ENCODE assay signal across 21 cellular contexts in genomic region chr9:87546704-87547103, GRCh38. TPM values are rescaled to one million over a fixed set of nuclear protein-coding genes. Genes with fewer than 3 reads are reported as not detected.
DNase-seq lines count a peak whose midpoint lies in the region; ATAC-seq and TF ChIP-seq lines count a peak whose summit lies in the region.
"Had no signal": no experiment of that assay in that cellular context is flagged by ENCODE, and none has a peak within 500 bp of the region (broad histone marks: within the 10 kb centered on the region; RNA-seq: fewer than 3 reads in every experiment).

No MANE protein-coding gene starts in this region.

- H3K4me3 ChIP-seq in ACC112 (ENCODE audit: low read depth, low read length) (no peak overlapping the region), PC-9 (no peak overlapping the region), endodermal cell (ENCODE audit: low read length) (no peak overlapping the region), prostate gland (no peak overlapping the region)
- H3K4me3 ChIP-seq: heart left ventricle, upper lobe of right lung had no signal

- no TSS peak for BruUV-seq in PC-9 (replicated peaks; lab: Mats Ljungman, UMichigan)

- no peaks in the 10 kb centered on the region for H3K36me3 ChIP-seq in ACC112 (ENCODE audit: insufficient read depth, low read length)
- H3K36me3 ChIP-seq in PC-9 (ENCODE audit: low read depth): 0 out of 2 replicates have a peak, but pooled peaks cover 6% of the 10 kb centered on the region
- H3K36me3 ChIP-seq in endodermal cell (ENCODE audit: control insufficient read depth, insufficient read depth, low read length): peaks cover 32% of the 10 kb centered on the region
- no peaks in the 10 kb centered on the region for H3K36me3 ChIP-seq in prostate gland
- H3K36me3 ChIP-seq: heart left ventricle had no signal

- H3K4me2 ChIP-seq in PC-9: 0 out of 2 replicates have a peak overlapping the region, but pooled peaks have one; percentile 7

- H3K4me1 Mint-ChIP-seq in endodermal cell: peaks cover 13% of the 10 kb centered on the region
- no peaks in the 10 kb centered on the region for H3K4me1 Mint-ChIP-seq in stimulated activated naive B cell treated with anti-CD40 and anti-IgM and Interleukin-4, amounts not matched to agents 10 μg/mL and 1 μg/mL and 100 μg/mL, for 72 hours
- H3K4me1 Mint-ChIP-seq: activated T-helper 17 cell treated with anti-CD3 and anti-CD28 coated beads, Interleukin-2, amount 50 U/mL, for 72 hours; CD4-positive, alpha-beta memory T cell had no signal

- peaks cover 3% of the 10 kb centered on the region; the same call in 1 of the 2 replicates for H3F3A ChIP-seq in PC-9 (ENCODE audit: insufficient read depth, low read depth)

- H3K4me1 ChIP-seq in ACC112 (ENCODE audit: control insufficient read depth, insufficient read depth, low read length, unreplicated experiment): peaks cover 30% of the 10 kb centered on the region
- H3K4me1 ChIP-seq in PC-9 (replicated peaks; ENCODE audit: insufficient read depth): peaks cover 17% of the 10 kb centered on the region; the same call in 1 of the 2 replicates
- H3K4me1 ChIP-seq in endodermal cell (ENCODE audit: control insufficient read depth, insufficient read depth, low read length): no peaks in the 10 kb centered on the region
- H3K4me1 ChIP-seq in prostate gland (replicated peaks): no peaks in the 10 kb centered on the region
- H3K4me1 ChIP-seq: heart left ventricle had no signal

- no peaks in the 10 kb centered on the region for H3K9me3 Mint-ChIP-seq in endodermal cell
- no peaks in the 10 kb centered on the region for H3K9me3 Mint-ChIP-seq in stimulated activated naive B cell treated with anti-CD40 and anti-IgM and Interleukin-4, amounts not matched to agents 10 μg/mL and 1 μg/mL and 100 μg/mL, for 72 hours
- H3K9me3 Mint-ChIP-seq: activated T-helper 17 cell treated with anti-CD3 and anti-CD28 coated beads, Interleukin-2, amount 50 U/mL, for 72 hours; nephron; stimulated activated naive CD8-positive, alpha-beta T cell treated with anti-CD3 and anti-CD28 coated beads, Interleukin-15, Interleukin-2, amounts not matched to agents 100 ng/mL and 50 ng/mL, for 24 hours had no signal

- POLR2A ChIA-PET in PC-9 (lab: Charles Lee; ENCODE audit: unreplicated experiment): interaction anchor here (0.6 kb wide), 2 partner anchors 16 to 48 kb away, joined by 4 to 9 read pairs; no protein-coding TSS in a partner anchor

- WGBS in endodermal cell (ENCODE audit: insufficient coverage in 1 of 2, insufficient read length in 1 of 2), 2 experiments: 71 to 90% methylated on average over 6 to 7 of the region's 7 CpGs
- WGBS in prostate gland: 71% methylated on average over 7 of the region's 7 CpGs

- no peaks in the 10 kb centered on the region for H3K79me2 ChIP-seq in ACC112 (ENCODE audit: control insufficient read depth, insufficient read depth, low read length, unreplicated experiment)
- H3K79me2 ChIP-seq in PC-9 (ENCODE audit: low read depth): peaks cover 10% of the 10 kb centered on the region; the same call in 1 of the 2 replicates

- no peak for ATAC-seq in stimulated activated naive B cell treated with anti-CD40 and anti-IgM and Interleukin-4, amounts not matched to agents 10 μg/mL and 1 μg/mL and 100 μg/mL, for 72 hours (replicated peaks)
- ATAC-seq: activated T-helper 17 cell treated with anti-CD3 and anti-CD28 coated beads, Interleukin-2, amount 50 U/mL, for 72 hours; heart left ventricle; upper lobe of right lung had no signal

- no peaks in the 10 kb centered on the region for H3K9me3 ChIP-seq in PC-9 (ENCODE audit: insufficient read depth, low read depth)
- no peaks in the 10 kb centered on the region for H3K9me3 ChIP-seq in endodermal cell (ENCODE audit: control insufficient read depth, low read length)
- H3K9me3 ChIP-seq in prostate gland: no peaks in the 10 kb centered on the region
- H3K9me3 ChIP-seq: heart left ventricle, upper lobe of right lung had no signal

- TF ChIP-seq POLR2A in prostate gland (IDR thresholded peaks at IDR 0.05): no peak

- peak in 1 of 2 experiments; percentile 44 for DNase-seq in PC-9
- DNase-seq in endodermal cell: no peak
- peak; percentile 65 for DNase-seq in kidney tubule cell (ENCODE audit: low spot score)
- DNase-seq in AML-193 (lab: John Stamatoyannopoulos, UW): no peak
- DNase-seq in NCI-H2196 (lab: John Stamatoyannopoulos, UW; ENCODE audit: unreplicated experiment): no peak
- no peak for DNase-seq in stimulated activated naive B cell treated with anti-CD40 and anti-IgM and Interleukin-4, amounts not matched to agents 10 μg/mL and 1 μg/mL and 100 μg/mL, for 72 hours
- no peak for DNase-seq in prostate gland (ENCODE audit: low spot score)
- DNase-seq: activated CD4-positive, CD25-positive, alpha-beta regulatory T cell; CD4-positive, alpha-beta memory T cell; heart left ventricle; mesenchymal stem cell; MM.1S; NCI-H187; Right ventricle myocardium superior; stimulated activated CD4-positive, alpha-beta T cell treated with anti-CD3 and anti-CD28 coated beads, Interleukin-15, amount 100 ng/mL, for 24 hours; upper lobe of right lung had no signal

- peaks cover 37% of the 10 kb centered on the region for H3K36me3 Mint-ChIP-seq in endodermal cell (ENCODE audit: low read depth)
- no peaks in the 10 kb centered on the region for H3K36me3 Mint-ChIP-seq in stimulated activated naive B cell treated with anti-CD40 and anti-IgM and Interleukin-4, amounts not matched to agents 10 μg/mL and 1 μg/mL and 100 μg/mL, for 72 hours
- H3K36me3 Mint-ChIP-seq: CD4-positive, alpha-beta memory T cell had no signal

- H3K4me3 Mint-ChIP-seq in endodermal cell: no peak overlapping the region
- no peak overlapping the region for H3K4me3 Mint-ChIP-seq in stimulated activated naive B cell treated with anti-CD40 and anti-IgM and Interleukin-4, amounts not matched to agents 10 μg/mL and 1 μg/mL and 100 μg/mL, for 72 hours
- H3K4me3 Mint-ChIP-seq: activated T-helper 17 cell treated with anti-CD3 and anti-CD28 coated beads, Interleukin-2, amount 50 U/mL, for 72 hours; CD4-positive, alpha-beta memory T cell; nephron; stimulated activated naive CD8-positive, alpha-beta T cell treated with anti-CD3 and anti-CD28 coated beads, Interleukin-15, Interleukin-2, amounts not matched to agents 100 ng/mL and 50 ng/mL, for 24 hours had no signal

- CTCF ChIA-PET in PC-9 (lab: Charles Lee): interaction anchor here (0.7 to 1.2 kb wide), 3 partner anchors 116 to 428 kb away, joined by 3 to 13 read pairs (median 3); partner anchors contain the start of gene CDK20

- no peaks in the 10 kb centered on the region for H3K9me2 ChIP-seq in PC-9 (ENCODE audit: insufficient read depth)

- intact Hi-C loops in PC-9 (cut with micrococcal nuclease; ENCODE audit: unreplicated experiment) (loop anchor here (1.0 to 5.0 kb wide), 5 partner anchors 44 to 210 kb away; no protein-coding TSS in a partner anchor), prostate gland (cut with DNase I) (no loop called here)

- no peaks in the 10 kb centered on the region for H3K27me3 Mint-ChIP-seq in endodermal cell (ENCODE audit: insufficient read depth)
- H3K27me3 Mint-ChIP-seq in stimulated activated naive B cell treated with anti-CD40 and anti-IgM and Interleukin-4, amounts not matched to agents 10 μg/mL and 1 μg/mL and 100 μg/mL, for 72 hours: peaks cover 0 to 5% of the 10 kb centered on the region in 2 donors
- H3K27me3 Mint-ChIP-seq: progenitor cell of endocrine pancreas had no signal

- TF ChIP-seq CTCF in PC-9 (conservative IDR thresholded peaks at IDR 0.05) (no peak), endodermal cell (conservative IDR thresholded peaks at IDR 0.05) (no peak), prostate gland (IDR thresholded peaks at IDR 0.05) (no peak)

- H4K20me1 ChIP-seq in PC-9 (ENCODE audit: insufficient read depth): 0 out of 2 replicates have a peak, but pooled peaks cover 9% of the 10 kb centered on the region

- H3K27ac ChIP-seq in ACC112 (ENCODE audit: low read depth, low read length) (peak overlapping the region; percentile 36; the same call in 1 of the 2 replicates), PC-9 (no peak overlapping the region), endodermal cell (ENCODE audit: low read depth, low read length) (no peak overlapping the region), prostate gland (no peak overlapping the region)
- H3K27ac ChIP-seq: upper lobe of right lung had no signal

- no peak overlapping the region for H2AFZ ChIP-seq in ACC112 (ENCODE audit: low read length, unreplicated experiment)
- no peak overlapping the region for H2AFZ ChIP-seq in PC-9

- no peak overlapping the region for H3K9ac ChIP-seq in endodermal cell (ENCODE audit: extremely low read depth, low read length, poor library complexity, severe bottlenecking)

- H3K27me3 ChIP-seq in ACC112 (ENCODE audit: insufficient read depth, low read length): no peaks in the 10 kb centered on the region
- H3K27me3 ChIP-seq in PC-9 (ENCODE audit: insufficient read depth, low read depth): no peaks in the 10 kb centered on the region
- no peaks in the 10 kb centered on the region for H3K27me3 ChIP-seq in endodermal cell (ENCODE audit: control insufficient read depth, insufficient read depth, low read length, poor library complexity, severe bottlenecking)
- H3K27me3 ChIP-seq in prostate gland (replicated peaks; ENCODE audit: insufficient read depth): no peaks in the 10 kb centered on the region
- H3K27me3 ChIP-seq: heart left ventricle, upper lobe of right lung had no signal

- H3K27ac Mint-ChIP-seq in endodermal cell: peak overlapping the region; percentile 68
- no peak overlapping the region for H3K27ac Mint-ChIP-seq in stimulated activated naive B cell treated with anti-CD40 and anti-IgM and Interleukin-4, amounts not matched to agents 10 μg/mL and 1 μg/mL and 100 μg/mL, for 72 hours
- H3K27ac Mint-ChIP-seq: activated T-helper 17 cell treated with anti-CD3 and anti-CD28 coated beads, Interleukin-2, amount 50 U/mL, for 72 hours; CD4-positive, alpha-beta memory T cell; nephron; stimulated activated naive CD8-positive, alpha-beta T cell treated with anti-CD3 and anti-CD28 coated beads, Interleukin-15, Interleukin-2, amounts not matched to agents 100 ng/mL and 50 ng/mL, for 24 hours had no signal

RNA-seq across cellular contexts. Expression of gene DAPK1, which starts 49.0 kb away (rescaled TPM):
- 100 and 158 TPM in 2 replicates for total RNA-seq in PC-9 (2021)
- total RNA-seq in endodermal cell: 100 to 1,000 TPM; 117 to 139 TPM
- polyA plus RNA-seq in endodermal cell (2013, experiment 1 of 2): 39.1 TPM
- polyA plus RNA-seq in endodermal cell (2013, experiment 2 of 2): 33.2 TPM
- 10 to 100 TPM; 13.9 to 39.1 TPM for total RNA-seq in prostate gland
- polyA plus RNA-seq: CD4-positive, alpha-beta memory T cell had no signal
